ENCODE assay signal across 8 cellular contexts in the genomic region with DNA sequence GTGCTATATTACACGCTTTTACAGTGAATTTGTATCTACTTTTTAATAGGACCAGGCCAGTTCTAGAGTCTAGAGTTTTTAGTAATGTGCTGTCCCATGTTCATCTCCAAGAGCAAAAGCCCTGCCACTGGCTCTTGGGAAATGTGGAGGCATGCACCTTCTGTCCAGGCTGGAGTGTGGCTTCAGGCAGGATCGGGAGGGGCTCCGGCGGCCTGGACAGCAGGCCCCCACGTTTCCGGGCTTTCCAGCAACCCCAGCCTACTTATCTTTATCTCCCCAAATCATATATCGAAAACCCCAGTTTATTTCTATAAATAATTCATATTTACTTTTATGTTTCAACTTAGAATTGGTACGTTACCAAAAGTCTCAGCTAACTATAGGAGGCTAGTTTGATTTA.
"Had no signal": no experiment of that assay in that cellular context is flagged by ENCODE, and none has a peak within 500 bp of the region (broad histone marks: within the 10 kb centered on the region; RNA-seq: fewer than 3 reads in every experiment).

No MANE protein-coding gene starts in this region.

- H3K27ac Mint-ChIP-seq: HFFc6 had no signal

- H2AFZ ChIP-seq: GM23248 had no signal

- H3K4me3 Mint-ChIP-seq: H9, HFFc6 had no signal

- H3K4me3 ChIP-seq: GM23248, HAP-1 had no signal

- H3K4me1 ChIP-seq: HAP-1 had no signal

- H3K9me3 Mint-ChIP-seq: HFFc6 had no signal

- H3K9ac ChIP-seq: GM23248 had no signal

- DNase-seq: GM23248, GOT3, H7, H9, HCEC 1CT, HFFc6 had no signal

- H3K9me3 ChIP-seq: HAP-1 had no signal

- ATAC-seq: HCT116 had no signal

- H3K36me3 ChIP-seq: HAP-1 had no signal

- H3K27ac ChIP-seq: GM23248 had no signal
